17 cellular contexts compared by ENCODE assay signal in the genomic region with DNA sequence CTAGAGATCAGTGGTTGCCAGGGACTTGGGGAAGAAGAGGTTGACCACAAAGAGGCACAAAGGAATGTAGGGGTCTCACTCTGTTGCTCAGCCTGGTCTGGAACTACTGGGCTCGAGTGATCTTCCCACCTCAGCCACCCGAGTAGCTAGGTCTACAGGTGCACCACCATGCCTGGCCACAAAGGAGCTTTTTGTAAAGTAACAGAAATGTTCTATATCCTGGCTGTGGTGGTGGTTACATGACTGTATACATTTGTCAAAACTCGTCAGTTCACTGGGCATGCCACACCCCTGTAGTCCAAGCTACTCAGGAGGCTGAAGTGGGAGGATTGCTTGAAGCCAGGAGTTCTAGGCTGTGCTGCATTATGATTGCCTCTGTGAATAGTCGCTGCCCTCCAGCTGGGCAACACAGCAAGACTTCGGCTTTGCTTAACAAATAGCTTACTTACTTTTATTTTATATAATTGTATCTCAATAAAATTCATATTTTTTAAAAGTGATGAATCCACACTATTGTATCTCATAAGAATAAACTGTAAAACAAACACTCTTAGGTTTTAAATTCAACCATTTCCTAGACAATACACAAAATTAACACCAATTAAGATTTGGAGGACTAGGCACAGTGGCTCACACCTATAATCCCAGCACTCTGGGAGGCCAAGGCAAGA. TPM values are rescaled to one million over a fixed set of nuclear protein-coding genes. Genes with fewer than 3 reads are reported as not detected.
DNase-seq lines count a peak whose midpoint lies in the region; ATAC-seq, FAIRE-seq and TF ChIP-seq lines count a peak whose summit lies in the region.
"Had no signal": no experiment of that assay in that cellular context is flagged by ENCODE, and none has a peak within 500 bp of the region (broad histone marks: within the 10 kb centered on the region; RNA-seq: fewer than 3 reads in every experiment).

No MANE protein-coding gene starts in this region.

- no peak overlapping the region for H3K27ac Mint-ChIP-seq in activated naive CD4-positive, alpha-beta T cell treated with anti-CD3 and anti-CD28 coated beads, Interleukin-2, amount 50 U/mL, for 72 hours

- H3K4me3 ChIP-seq in PC-9 (no peak overlapping the region), bronchial epithelial cell (ENCODE audit: low read depth, low read length) (no peak overlapping the region)
- H3K4me3 ChIP-seq: HAP-1 had no signal

- ATAC-seq in activated naive CD4-positive, alpha-beta T cell treated with anti-CD3 and anti-CD28 coated beads, Interleukin-2, amount 50 U/mL, for 72 hours, result peak; percentile 12 to 27
- peak; percentile 26 for ATAC-seq in stimulated activated naive CD8-positive, alpha-beta T cell treated with anti-CD3 and anti-CD28 coated beads, Interleukin-15, Interleukin-2, amounts not matched to agents 100 U/mL and 50 U/mL, for 24 hours
- ATAC-seq in HG02840 (IDR thresholded peaks at IDR 0.05; ENCODE audit: low FRiP score, unreplicated experiment), result no peak
- ATAC-seq: left lobe of liver had no signal

- H3K9me2 ChIP-seq in PC-9 (ENCODE audit: insufficient read depth), result no peaks in the 10 kb centered on the region

- H3K79me2 ChIP-seq in PC-9 (ENCODE audit: low read depth), result peaks cover 94% of the 10 kb centered on the region

- H3F3A ChIP-seq in PC-9 (ENCODE audit: insufficient read depth, low read depth), result peaks cover 24% of the 10 kb centered on the region

- TF ChIP-seq CTCF in PC-9 (conservative IDR thresholded peaks at IDR 0.05) (no peak), bronchial epithelial cell (IDR thresholded peaks at IDR 0.05; ENCODE audit: insufficient read depth, low read length, severe bottlenecking) (no peak)

- H4K20me1 ChIP-seq in PC-9 (ENCODE audit: insufficient read depth), result 0 out of 2 replicates have a peak, but pooled peaks cover 4% of the 10 kb centered on the region

- no peak for DNase-seq in activated naive CD4-positive, alpha-beta T cell treated with anti-CD3 and anti-CD28 coated beads, Interleukin-2, amount 50 U/mL, for 72 hours (ENCODE audit: low spot score in 2 of 2)
- DNase-seq in activated naive CD4-positive, alpha-beta T cell (lab: John Stamatoyannopoulos, UW), result no peak
- DNase-seq in PC-9 (no peak), bronchial epithelial cell (ENCODE audit: low read depth) (peak; percentile 31), cerebellum (ENCODE audit: low spot score) (no peak), hepatic stellate cell (ENCODE audit: low spot score) (no peak)
- DNase-seq in stimulated activated naive CD8-positive, alpha-beta T cell treated with anti-CD3 and anti-CD28 coated beads, Interleukin-15, Interleukin-2, amounts not matched to agents 100 U/mL and 50 U/mL, for 24 hours, result no peak
- DNase-seq: activated CD4-positive, alpha-beta T cell treated with anti-CD3 and anti-CD28 coated beads for 4 hours; EL; erythroblast; hypothalamus; naive B cell; NCI-H2227 treated with DMSO at 0.1 percent for 48 hours; SW 1271 had no signal

- no TSS peak for BruUV-seq in PC-9 (replicated peaks; lab: Mats Ljungman, UMichigan)

- H3K36me3 ChIP-seq in PC-9 (ENCODE audit: low read depth) (0 out of 2 replicates have a peak, but pooled peaks cover 3% of the 10 kb centered on the region), bronchial epithelial cell (ENCODE audit: control insufficient read depth, insufficient read depth, low read length) (no peaks in the 10 kb centered on the region)
- H3K36me3 ChIP-seq: HAP-1 had no signal

- POLR2A ChIA-PET in PC-9 (lab: Charles Lee; ENCODE audit: unreplicated experiment), result interaction anchor here (0.7 kb wide), 1 partner anchor 91 kb away, joined by 4 read pairs; no protein-coding TSS in a partner anchor

- H3K9me3 ChIP-seq in PC-9 (ENCODE audit: insufficient read depth, low read depth), result no peaks in the 10 kb centered on the region
- H3K9me3 ChIP-seq: HAP-1 had no signal

- peaks cover 42% of the 10 kb centered on the region for H3K4me1 ChIP-seq in PC-9 (replicated peaks; ENCODE audit: insufficient read depth)

- H3K4me2 ChIP-seq in PC-9, result no peak overlapping the region

- intact Hi-C loops in PC-9 (cut with micrococcal nuclease; ENCODE audit: unreplicated experiment), result no loop called here

- FAIRE-seq in bronchial epithelial cell (lab: Jason Lieb, UNC), result no peak

- H3K27me3 ChIP-seq in PC-9 (ENCODE audit: insufficient read depth, low read depth) (no peaks in the 10 kb centered on the region), bronchial epithelial cell (ENCODE audit: control insufficient read depth, insufficient read depth, low read length) (no peaks in the 10 kb centered on the region)

- CTCF ChIA-PET in PC-9 (lab: Charles Lee), result no interaction called here

- peaks cover 0 to 17% of the 10 kb centered on the region in 2 donors for H3K36me3 Mint-ChIP-seq in activated naive CD4-positive, alpha-beta T cell treated with anti-CD3 and anti-CD28 coated beads, Interleukin-2, amount 50 U/mL, for 72 hours
- H3K36me3 Mint-ChIP-seq: naive B cell had no signal

- peak overlapping the region; percentile 13; the same call in 1 of the 2 replicates for H3K27ac ChIP-seq in PC-9

- H2AFZ ChIP-seq in PC-9, result no peak overlapping the region

- H3K9me3 Mint-ChIP-seq in activated naive CD4-positive, alpha-beta T cell treated with anti-CD3 and anti-CD28 coated beads, Interleukin-2, amount 50 U/mL, for 72 hours, result no peaks in the 10 kb centered on the region
- H3K9me3 Mint-ChIP-seq: naive B cell had no signal

RNA-seq across cellular contexts. Expression of gene SKA2, which starts 5.0 kb away (rescaled TPM):
- 10 to 100 TPM; 74.0 to 89.9 TPM for total RNA-seq in activated naive CD4-positive, alpha-beta T cell treated with anti-CD3 and anti-CD28 coated beads, Interleukin-2, amount 50 U/mL, for 72 hours
- total RNA-seq in PC-9 (2021) (48.9 and 65.6 TPM in 2 replicates), bronchial epithelial cell (22.1 and 34.2 TPM in 2 replicates), cerebellum (70.2 TPM)

RNA-seq across cellular contexts. Expression of gene PRR11, which starts 5.6 kb away (rescaled TPM):
- 100 to 1,000 TPM in 1 of 2 donors, 10 to 100 TPM in 1; 87.5 to 103 TPM for total RNA-seq in activated naive CD4-positive, alpha-beta T cell treated with anti-CD3 and anti-CD28 coated beads, Interleukin-2, amount 50 U/mL, for 72 hours
- total RNA-seq in PC-9 (2021) (87.9 and 109 TPM in 2 replicates), bronchial epithelial cell (1.3 and 3.4 TPM in 2 replicates), cerebellum (11.7 TPM)

RNA-seq across cellular contexts. Expression of gene TRIM37, which starts 43.3 kb away (rescaled TPM):
- total RNA-seq in activated naive CD4-positive, alpha-beta T cell treated with anti-CD3 and anti-CD28 coated beads, Interleukin-2, amount 50 U/mL, for 72 hours, result 10 to 100 TPM; 22.4 to 34.4 TPM
- total RNA-seq in PC-9 (2021) (21.6 and 24.6 TPM in 2 replicates), bronchial epithelial cell (29.0 and 29.4 TPM in 2 replicates), cerebellum (71.3 TPM)

RNA-seq across cellular contexts. Expression of gene SMG8, which starts 59.9 kb away (rescaled TPM):
- total RNA-seq in activated naive CD4-positive, alpha-beta T cell treated with anti-CD3 and anti-CD28 coated beads, Interleukin-2, amount 50 U/mL, for 72 hours, result 10 to 100 TPM; 14.0 to 19.1 TPM
- total RNA-seq in PC-9 (2021), result 14.4 and 15.2 TPM in 2 replicates
- total RNA-seq in bronchial epithelial cell, result 19.5 and 19.7 TPM in 2 replicates
- total RNA-seq in cerebellum, result 19.0 TPM
